In genomic region chr5:65262590-65263189, GRCh38 we compare ENCODE assay signal across 12 cellular contexts.
A peak's percentile ranks its signal among the peaks of the same experiment; 100 is the strongest.
DNase-seq lines count a peak whose midpoint lies in the region; ATAC-seq, FAIRE-seq and TF ChIP-seq lines count a peak whose summit lies in the region.
"Had no signal": no experiment of that assay in that cellular context is flagged by ENCODE, and none has a peak within 500 bp of the region (broad histone marks: within the 10 kb centered on the region; RNA-seq: fewer than 3 reads in every experiment).

No MANE protein-coding gene starts in this region.

- H3K36me3 ChIP-seq in ascending aorta: no peaks in the 10 kb centered on the region
- H3K36me3 ChIP-seq: neutrophil had no signal

- no peak for DNase-seq in activated naive CD4-positive, alpha-beta T cell treated with anti-CD3 and anti-CD28 coated beads, Interleukin-2, amount 50 U/mL, for 72 hours (ENCODE audit: low spot score in 2 of 2)
- no peak for DNase-seq in activated naive CD4-positive, alpha-beta T cell treated with Interleukin-2 at 50 U/mL for 16 hours
- DNase-seq in ascending aorta (ENCODE audit: low spot score in 2 of 2) (no peak), left ventricle myocardium superior (peak; percentile 35), urothelium cell line (ENCODE audit: low spot score) (peak; percentile 18), NCI-H510A treated with DMSO at 0.1 percent for 48 hours (lab: John Stamatoyannopoulos, UW) (no peak)
- DNase-seq: stimulated activated CD8-positive, alpha-beta memory T cell treated with anti-CD3 and anti-CD28 coated beads, Interleukin-4, amount 100 ng/mL, for 48 hours had no signal

- peak; percentile 26 to 46 for ATAC-seq in activated naive CD4-positive, alpha-beta T cell treated with anti-CD3 and anti-CD28 coated beads, Interleukin-2, amount 50 U/mL, for 72 hours
- ATAC-seq in left ventricle myocardium superior: peak; percentile 82
- ATAC-seq in GM19324 (IDR thresholded peaks at IDR 0.05; ENCODE audit: low FRiP score, unreplicated experiment): no peak
- no peak for ATAC-seq in HG03196 (IDR thresholded peaks at IDR 0.05; ENCODE audit: unreplicated experiment)

- H3K27ac Mint-ChIP-seq in activated naive CD4-positive, alpha-beta T cell treated with anti-CD3 and anti-CD28 coated beads, Interleukin-2, amount 50 U/mL, for 72 hours: no peak overlapping the region

- no peaks in the 10 kb centered on the region for H3K9me3 ChIP-seq in ascending aorta
- H3K9me3 ChIP-seq: neutrophil had no signal

- TF ChIP-seq CTCF in ascending aorta (IDR thresholded peaks at IDR 0.05): no peak

- no peaks in the 10 kb centered on the region for H3K36me3 Mint-ChIP-seq in activated naive CD4-positive, alpha-beta T cell treated with anti-CD3 and anti-CD28 coated beads, Interleukin-2, amount 50 U/mL, for 72 hours

- peaks cover 0 to 4% of the 10 kb centered on the region in 2 donors for H3K9me3 Mint-ChIP-seq in activated naive CD4-positive, alpha-beta T cell treated with anti-CD3 and anti-CD28 coated beads, Interleukin-2, amount 50 U/mL, for 72 hours

- intact Hi-C loops in ascending aorta (cut with DNase I): no loop called here
- intact Hi-C loops in left ventricle myocardium superior (cut with micrococcal nuclease): no loop called here

- peak overlapping the region; percentile 38 to 51 for H3K27ac ChIP-seq in ascending aorta
- H3K27ac ChIP-seq: neutrophil, RWPE1 had no signal

- peak overlapping the region in 1 of 2 donors; percentile 48 for H3K4me3 ChIP-seq in ascending aorta

- peaks cover 4 to 10% of the 10 kb centered on the region in 2 donors for H3K4me1 ChIP-seq in ascending aorta

- no peaks in the 10 kb centered on the region for H3K27me3 ChIP-seq in ascending aorta
- H3K27me3 ChIP-seq: neutrophil had no signal

- FAIRE-seq in urothelium cell line (lab: Jason Lieb, UNC): peak; percentile 37
- FAIRE-seq: A204.1 had no signal

Comparison
In these comparisons a context has a peak if more than half of its experiments do, and no peak if none do; other contexts are left out.
1. ATAC-seq: peak in activated naive CD4-positive, alpha-beta T cell treated with anti-CD3 and anti-CD28 coated beads, Interleukin-2, amount 50 U/mL, for 72 hours (2 of 2) and left ventricle myocardium superior (single experiment); none in GM19324 (single experiment) and HG03196 (single experiment).
2. DNase-seq: peak in left ventricle myocardium superior (single experiment) and urothelium cell line (single experiment); none in activated naive CD4-positive, alpha-beta T cell treated with anti-CD3 and anti-CD28 coated beads, Interleukin-2, amount 50 U/mL, for 72 hours (0 of 2), activated naive CD4-positive, alpha-beta T cell treated with Interleukin-2 at 50 U/mL for 16 hours (single experiment), ascending aorta (0 of 2) and NCI-H510A treated with DMSO at 0.1 percent for 48 hours (single experiment).